ENCODE assay signal across 16 cellular contexts in the genomic region with DNA sequence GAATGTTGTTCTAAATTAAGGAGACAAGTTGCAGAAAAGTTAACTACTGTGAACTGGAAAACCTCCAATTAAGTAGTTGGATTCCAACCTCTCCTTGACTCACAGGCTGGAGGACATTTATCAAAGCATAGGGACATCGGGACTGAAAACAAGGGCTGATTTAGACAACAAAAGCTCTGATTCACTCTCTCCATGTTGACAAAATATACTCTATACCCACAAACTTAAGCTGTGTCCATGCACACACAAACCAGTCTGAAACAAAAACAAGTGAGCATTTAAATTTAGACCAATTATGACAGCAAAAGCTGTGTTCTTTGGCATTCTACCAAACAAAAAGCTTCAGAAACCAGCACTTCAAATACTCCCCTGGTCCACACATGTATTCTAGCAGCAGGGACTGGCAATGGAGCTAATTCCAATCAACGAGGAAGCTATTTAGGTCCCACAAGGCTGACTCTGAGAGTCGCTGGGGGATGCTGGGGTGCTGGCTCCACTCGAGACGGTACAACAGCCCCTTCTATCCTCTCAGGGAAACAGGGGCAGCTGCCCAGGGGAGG.
A peak's percentile ranks its signal among the peaks of the same experiment; 100 is the strongest.
DNase-seq lines count a peak whose midpoint lies in the region; ATAC-seq and TF ChIP-seq lines count a peak whose summit lies in the region.
"Had no signal": no experiment of that assay in that cellular context is flagged by ENCODE, and none has a peak within 500 bp of the region (broad histone marks: within the 10 kb centered on the region; RNA-seq: fewer than 3 reads in every experiment).

No MANE protein-coding gene starts in this region.

- H3K4me3 ChIP-seq in heart left ventricle (no peak overlapping the region), retinal pigment epithelial cell (ENCODE audit: low read length) (no peak overlapping the region)

- TF ChIP-seq CTCF in heart left ventricle (IDR thresholded peaks at IDR 0.05) (no peak), retinal pigment epithelial cell (conservative IDR thresholded peaks at IDR 0.05; ENCODE audit: low read depth, low read length) (no peak)

- intact Hi-C loops in heart left ventricle (cut with DNase I): loop anchor here in 1 of 10 donors (10.0 kb wide), 1 partner anchor 204 kb away; a partner anchor contains a TSS

- ATAC-seq in heart left ventricle (peak; percentile 46 to 55 (median 50)), HG03378 (IDR thresholded peaks at IDR 0.05; ENCODE audit: unreplicated experiment) (no peak), GM21723 (IDR thresholded peaks at IDR 0.05; ENCODE audit: unreplicated experiment) (no peak)

- no peaks in the 10 kb centered on the region for H3K27me3 ChIP-seq in heart left ventricle

- H3K36me3 ChIP-seq in heart left ventricle: no peaks in the 10 kb centered on the region

- no peaks in the 10 kb centered on the region for H3K9me3 ChIP-seq in heart left ventricle

- H3K27ac ChIP-seq in heart left ventricle: peak overlapping the region in 8 of 12 donors; percentile 22 to 55 (median 38)
- H3K27ac ChIP-seq: 22Rv1, parathyroid adenoma had no signal

- WGBS in heart left ventricle, 4 donors: 16 to 24% (median 19%) methylated on average over 5 of the region's 5 CpGs

- TF ChIP-seq POLR2A in heart left ventricle (IDR thresholded peaks at IDR 0.05): no peak

- DNase-seq in DMS153 (lab: John Stamatoyannopoulos, UW): peak; percentile 34
- no peak for DNase-seq in DMS153 treated with DMSO at 0.1 percent for 48 hours (lab: John Stamatoyannopoulos, UW; ENCODE audit: unreplicated experiment)
- peak in 1 of 5 donors; percentile 31 for DNase-seq in heart left ventricle
- peak; percentile 75 for DNase-seq in retinal pigment epithelial cell (ENCODE audit: low read depth)
- no peak for DNase-seq in SHP77 treated with DMSO at 0.1 percent for 48 hours (lab: John Stamatoyannopoulos, UW)
- DNase-seq: activated CD4-positive, alpha-beta T cell treated with anti-CD3 and anti-CD28 coated beads, Interleukin-2, amount 10 ng/mL, durations not matched to agents 7 days and 5 days; activated naive CD4-positive, alpha-beta T cell treated with anti-CD3 and anti-CD28 coated beads, Interleukin-2, amount 50 U/mL, for 16 hours; GF-D8; KG1; NCI-H524; trophoblast cell had no signal

- peaks cover 0 to 30% (median 17%) of the 10 kb centered on the region in 12 donors for H3K4me1 ChIP-seq in heart left ventricle
- H3K4me1 ChIP-seq: parathyroid adenoma had no signal

TF ChIP-seq in PFSK-1, 5 proteins besides CTCF, POLR2A, EP300 and RAD21:
- TF ChIP-seq TAF1 (IDR thresholded peaks at IDR 0.05; ENCODE audit: borderline replicate concordance, insufficient read depth, low read length) (no peak), SIN3A (IDR thresholded peaks at IDR 0.05; ENCODE audit: borderline replicate concordance, insufficient read depth, low read length) (0 out of 2 replicates have a peak, but pooled peaks have one; percentile 48), FOXP2 (optimal IDR thresholded peaks at IDR 0.05; ENCODE audit: borderline replicate concordance, extremely low read depth, extremely low read length, insufficient read depth) (no peak)
- TF ChIP-seq, protein P1, sequence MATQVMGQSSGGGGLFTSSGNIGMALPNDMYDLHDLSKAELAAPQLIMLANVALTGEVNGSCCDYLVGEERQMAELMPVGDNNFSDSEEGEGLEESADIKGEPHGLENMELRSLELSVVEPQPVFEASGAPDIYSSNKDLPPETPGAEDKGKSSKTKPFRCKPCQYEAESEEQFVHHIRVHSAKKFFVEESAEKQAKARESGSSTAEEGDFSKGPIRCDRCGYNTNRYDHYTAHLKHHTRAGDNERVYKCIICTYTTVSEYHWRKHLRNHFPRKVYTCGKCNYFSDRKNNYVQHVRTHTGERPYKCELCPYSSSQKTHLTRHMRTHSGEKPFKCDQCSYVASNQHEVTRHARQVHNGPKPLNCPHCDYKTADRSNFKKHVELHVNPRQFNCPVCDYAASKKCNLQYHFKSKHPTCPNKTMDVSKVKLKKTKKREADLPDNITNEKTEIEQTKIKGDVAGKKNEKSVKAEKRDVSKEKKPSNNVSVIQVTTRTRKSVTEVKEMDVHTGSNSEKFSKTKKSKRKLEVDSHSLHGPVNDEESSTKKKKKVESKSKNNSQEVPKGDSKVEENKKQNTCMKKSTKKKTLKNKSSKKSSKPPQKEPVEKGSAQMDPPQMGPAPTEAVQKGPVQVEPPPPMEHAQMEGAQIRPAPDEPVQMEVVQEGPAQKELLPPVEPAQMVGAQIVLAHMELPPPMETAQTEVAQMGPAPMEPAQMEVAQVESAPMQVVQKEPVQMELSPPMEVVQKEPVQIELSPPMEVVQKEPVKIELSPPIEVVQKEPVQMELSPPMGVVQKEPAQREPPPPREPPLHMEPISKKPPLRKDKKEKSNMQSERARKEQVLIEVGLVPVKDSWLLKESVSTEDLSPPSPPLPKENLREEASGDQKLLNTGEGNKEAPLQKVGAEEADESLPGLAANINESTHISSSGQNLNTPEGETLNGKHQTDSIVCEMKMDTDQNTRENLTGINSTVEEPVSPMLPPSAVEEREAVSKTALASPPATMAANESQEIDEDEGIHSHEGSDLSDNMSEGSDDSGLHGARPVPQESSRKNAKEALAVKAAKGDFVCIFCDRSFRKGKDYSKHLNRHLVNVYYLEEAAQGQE (IDR thresholded peaks at IDR 0.05; ENCODE audit: insufficient read depth in 1 of 2, low read depth in 2 of 2, low read length in 2 of 2): no peak

Comparison
In these comparisons a context has a peak if more than half of its experiments do, and no peak if none do; other contexts are left out.
1. DNase-seq: peak in DMS153 (single experiment) and retinal pigment epithelial cell (single experiment); none in DMS153 treated with DMSO at 0.1 percent for 48 hours (single experiment) and SHP77 treated with DMSO at 0.1 percent for 48 hours (single experiment).
2. ATAC-seq: peak in heart left ventricle (4 of 4); none in HG03378 (single experiment) and GM21723 (single experiment).